In genomic region chr15:59166156-59166555, GRCh38 we compare ENCODE assay signal across 18 cellular contexts. TPM values are rescaled to one million over a fixed set of nuclear protein-coding genes. Genes with fewer than 3 reads are reported as not detected.
DNase-seq lines count a peak whose midpoint lies in the region; ATAC-seq and TF ChIP-seq lines count a peak whose summit lies in the region.
"Had no signal": no experiment of that assay in that cellular context is flagged by ENCODE, and none has a peak within 500 bp of the region (broad histone marks: within the 10 kb centered on the region; RNA-seq: fewer than 3 reads in every experiment).

No MANE protein-coding gene starts in this region.

- TF ChIP-seq CTCF in MCF 10A (IDR thresholded peaks at IDR 0.05; ENCODE audit: unreplicated experiment) (no peak), uterus (IDR thresholded peaks at IDR 0.05) (no peak)

- CTCF ChIA-PET in activated naive CD4-positive, alpha-beta T cell treated with anti-CD3 and anti-CD28 coated beads, Interleukin-2, amount 10 ng/mL, durations not matched to agents 7 days and 5 days (lab: Charles Lee), result interaction anchor here (1.1 to 2.5 kb wide), 3 partner anchors 28 to 363 kb away, joined by 4 to 9 read pairs (median 4); no protein-coding TSS in a partner anchor
- CTCF ChIA-PET in activated naive CD4-positive, alpha-beta T cell treated with anti-CD3 and anti-CD28 coated beads for 36 hours (lab: Charles Lee), result interaction anchor here (0.7 to 1.3 kb wide), 4 partner anchors 10 to 363 kb away, joined by 3 to 6 read pairs (median 5); no protein-coding TSS in a partner anchor
- CTCF ChIA-PET in MCF 10A (lab: Yijun Ruan, JAX), result interaction anchor here (0.6 to 2.3 kb wide), 9 partner anchors 8 to 335 kb away, joined by 3 to 11 read pairs (median 3); no protein-coding TSS in a partner anchor

- no peaks in the 10 kb centered on the region for H3K9me3 Mint-ChIP-seq in activated naive CD4-positive, alpha-beta T cell treated with anti-CD3 and anti-CD28 coated beads, Interleukin-2, amount 10 ng/mL, durations not matched to agents 7 days and 5 days
- H3K9me3 Mint-ChIP-seq in activated naive CD4-positive, alpha-beta T cell treated with anti-CD3 and anti-CD28 coated beads for 36 hours, result no peaks in the 10 kb centered on the region
- no peaks in the 10 kb centered on the region for H3K9me3 Mint-ChIP-seq in MCF 10A (ENCODE audit: unreplicated experiment)
- H3K9me3 Mint-ChIP-seq: activated naive CD8-positive, alpha-beta T cell treated with anti-CD3 and anti-CD28 coated beads for 36 hours; stimulated activated effector memory CD8-positive, alpha-beta T cell treated with anti-CD3 and anti-CD28 coated beads, Interleukin-12 subunit alpha, Interleukin-12 subunit beta, amount 100 ng/mL, for 72 hours; T-cell had no signal

- intact Hi-C loops in activated naive CD4-positive, alpha-beta T cell treated with anti-CD3 and anti-CD28 coated beads for 36 hours (cut with micrococcal nuclease), result no loop called here
- intact Hi-C loops in MCF 10A (cut with micrococcal nuclease) (no loop called here), uterus (cut with DNase I; ENCODE audit: low total_unique reads) (no loop called here)

- H3K4me1 ChIP-seq in uterus, result no peaks in the 10 kb centered on the region
- H3K4me1 ChIP-seq: parathyroid adenoma had no signal

- H3K27me3 Mint-ChIP-seq in activated naive CD4-positive, alpha-beta T cell treated with anti-CD3 and anti-CD28 coated beads, Interleukin-2, amount 10 ng/mL, durations not matched to agents 7 days and 5 days, result no peaks in the 10 kb centered on the region
- peaks cover 3% of the 10 kb centered on the region for H3K27me3 Mint-ChIP-seq in activated naive CD4-positive, alpha-beta T cell treated with anti-CD3 and anti-CD28 coated beads for 36 hours (ENCODE audit: low read depth)
- no peaks in the 10 kb centered on the region for H3K27me3 Mint-ChIP-seq in MCF 10A (ENCODE audit: insufficient read depth, unreplicated experiment)
- H3K27me3 Mint-ChIP-seq: activated naive CD8-positive, alpha-beta T cell treated with anti-CD3 and anti-CD28 coated beads for 36 hours; T-cell had no signal

- peak overlapping the region; percentile 14 for H3K27ac ChIP-seq in layer of hippocampus (ENCODE audit: low read depth, low read length)
- peak overlapping the region; percentile 83 to 86 for H3K27ac ChIP-seq in uterus
- H3K27ac ChIP-seq: parathyroid adenoma had no signal

- H3K27me3 ChIP-seq in layer of hippocampus (ENCODE audit: control insufficient read depth, insufficient read depth, low read length), result no peaks in the 10 kb centered on the region
- no peaks in the 10 kb centered on the region for H3K27me3 ChIP-seq in uterus
- H3K27me3 ChIP-seq: heart right ventricle had no signal

- DNase-seq in activated naive CD4-positive, alpha-beta T cell treated with anti-CD3 and anti-CD28 coated beads, Interleukin-2, amount 10 ng/mL, durations not matched to agents 7 days and 5 days, result no peak
- DNase-seq in activated naive CD4-positive, alpha-beta T cell treated with anti-CD3 and anti-CD28 coated beads for 36 hours, result no peak
- DNase-seq in MCF 10A (ENCODE audit: unreplicated experiment), result peak; percentile 53
- no peak for DNase-seq in uterus
- DNase-seq: activated naive CD8-positive, alpha-beta T cell treated with anti-CD3 and anti-CD28 coated beads for 36 hours; heart right ventricle; stimulated activated CD4-positive, alpha-beta T cell treated with anti-CD3 and anti-CD28 coated beads, Interleukin-1b, Interleukin-23, amount 100 ng/mL, for 48 hours; T-cell had no signal

- H3K9me3 ChIP-seq in uterus, result no peaks in the 10 kb centered on the region
- H3K9me3 ChIP-seq: heart right ventricle had no signal

- peaks cover 34% of the 10 kb centered on the region for H3K4me1 Mint-ChIP-seq in activated naive CD4-positive, alpha-beta T cell treated with anti-CD3 and anti-CD28 coated beads, Interleukin-2, amount 10 ng/mL, durations not matched to agents 7 days and 5 days
- H3K4me1 Mint-ChIP-seq in activated naive CD4-positive, alpha-beta T cell treated with anti-CD3 and anti-CD28 coated beads for 36 hours (ENCODE audit: low read depth), result peaks cover 4% of the 10 kb centered on the region
- H3K4me1 Mint-ChIP-seq in MCF 10A (ENCODE audit: insufficient read depth, unreplicated experiment), result peaks cover 51% of the 10 kb centered on the region
- H3K4me1 Mint-ChIP-seq: T-cell had no signal

- ATAC-seq in GM18505 (IDR thresholded peaks at IDR 0.05; ENCODE audit: unreplicated experiment), result no peak
- ATAC-seq in GM21381 (IDR thresholded peaks at IDR 0.05; ENCODE audit: unreplicated experiment), result no peak
- ATAC-seq in HG02642 (IDR thresholded peaks at IDR 0.05; ENCODE audit: poor library complexity, unreplicated experiment), result no peak
- ATAC-seq: heart right ventricle; PC-3; stimulated activated effector memory CD8-positive, alpha-beta T cell treated with anti-CD3 and anti-CD28 coated beads, Interleukin-12 subunit alpha, Interleukin-12 subunit beta, amount 100 ng/mL, for 72 hours; T-cell had no signal

- TSS peak; percentile 32 for BruUV-seq in MCF 10A (replicated peaks; lab: Mats Ljungman, UMichigan)

- no peak overlapping the region for H3K4me3 Mint-ChIP-seq in activated naive CD4-positive, alpha-beta T cell treated with anti-CD3 and anti-CD28 coated beads, Interleukin-2, amount 10 ng/mL, durations not matched to agents 7 days and 5 days
- no peak overlapping the region for H3K4me3 Mint-ChIP-seq in activated naive CD4-positive, alpha-beta T cell treated with anti-CD3 and anti-CD28 coated beads for 36 hours
- H3K4me3 Mint-ChIP-seq in MCF 10A (ENCODE audit: unreplicated experiment), result peak overlapping the region; percentile 43
- H3K4me3 Mint-ChIP-seq: activated naive CD8-positive, alpha-beta T cell treated with anti-CD3 and anti-CD28 coated beads for 36 hours; stimulated activated effector memory CD8-positive, alpha-beta T cell treated with anti-CD3 and anti-CD28 coated beads, Interleukin-12 subunit alpha, Interleukin-12 subunit beta, amount 100 ng/mL, for 72 hours; T-cell had no signal

- H3K36me3 Mint-ChIP-seq in activated naive CD4-positive, alpha-beta T cell treated with anti-CD3 and anti-CD28 coated beads, Interleukin-2, amount 10 ng/mL, durations not matched to agents 7 days and 5 days, result peaks cover 12% of the 10 kb centered on the region
- no peaks in the 10 kb centered on the region for H3K36me3 Mint-ChIP-seq in activated naive CD4-positive, alpha-beta T cell treated with anti-CD3 and anti-CD28 coated beads for 36 hours (ENCODE audit: low read depth)
- H3K36me3 Mint-ChIP-seq in MCF 10A (ENCODE audit: insufficient read depth, unreplicated experiment), result peaks cover 11% of the 10 kb centered on the region
- H3K36me3 Mint-ChIP-seq: activated naive CD8-positive, alpha-beta T cell treated with anti-CD3 and anti-CD28 coated beads for 36 hours; stimulated activated effector memory CD8-positive, alpha-beta T cell treated with anti-CD3 and anti-CD28 coated beads, Interleukin-12 subunit alpha, Interleukin-12 subunit beta, amount 100 ng/mL, for 72 hours; T-cell had no signal

- POLR2A ChIA-PET in MCF 10A (lab: Yijun Ruan, JAX), result interaction anchor here (0.7 to 7.1 kb wide), 31 partner anchors 9 to 950 kb away, joined by 3 to 76 read pairs (median 4); partner anchors contain the start of genes GTF2A2, MINDY2, MYO1E and RNF111

- H3K4me3 ChIP-seq in uterus, result no peak overlapping the region
- H3K4me3 ChIP-seq: heart right ventricle had no signal

- H3K27ac Mint-ChIP-seq in activated naive CD4-positive, alpha-beta T cell treated with anti-CD3 and anti-CD28 coated beads, Interleukin-2, amount 10 ng/mL, durations not matched to agents 7 days and 5 days, result peak overlapping the region; percentile 70
- H3K27ac Mint-ChIP-seq in activated naive CD4-positive, alpha-beta T cell treated with anti-CD3 and anti-CD28 coated beads for 36 hours, result no peak overlapping the region
- peak overlapping the region; percentile 99 for H3K27ac Mint-ChIP-seq in MCF 10A (ENCODE audit: low read depth, unreplicated experiment)
- H3K27ac Mint-ChIP-seq: activated naive CD8-positive, alpha-beta T cell treated with anti-CD3 and anti-CD28 coated beads for 36 hours; stimulated activated effector memory CD8-positive, alpha-beta T cell treated with anti-CD3 and anti-CD28 coated beads, Interleukin-12 subunit alpha, Interleukin-12 subunit beta, amount 100 ng/mL, for 72 hours; T-cell had no signal

- no peaks in the 10 kb centered on the region for H3K36me3 ChIP-seq in uterus

- TF ChIP-seq POLR2A in uterus (IDR thresholded peaks at IDR 0.05), result no peak
- TF ChIP-seq POLR2A in GM18505 (IDR thresholded peaks at IDR 0.05; ENCODE audit: borderline replicate concordance, extremely low read depth, insufficient read depth, insufficient read length), result no peak

RNA-seq across cellular contexts. Expression of gene LDHAL6B, which starts 40.5 kb away (rescaled TPM):
- total RNA-seq in activated naive CD4-positive, alpha-beta T cell treated with anti-CD3 and anti-CD28 coated beads for 36 hours, result not detected
- total RNA-seq in MCF 10A (2022) (not detected in 2 replicates), uterus (not detected)
- total RNA-seq: activated naive CD8-positive, alpha-beta T cell treated with anti-CD3 and anti-CD28 coated beads for 36 hours; dermis blood vessel endothelial cell; G401; heart right ventricle; lung microvascular endothelial cell; PC-3; T-cell had no signal
